ENCODE assay signal across 28 cellular contexts in genomic region chr7:86876132-86876531, GRCh38.
"Had no signal": no experiment of that assay in that cellular context is flagged by ENCODE, and none has a peak within 500 bp of the region (broad histone marks: within the 10 kb centered on the region; RNA-seq: fewer than 3 reads in every experiment).

No MANE protein-coding gene starts in this region.

- H3K9me3 ChIP-seq: suprapubic skin, testis, thoracic aorta, thyroid gland, tibial artery, transverse colon, upper lobe of left lung, upper lobe of right lung, uterus, vagina had no signal

- H3K4me1 ChIP-seq: stomach, suprapubic skin, testis, thyroid gland, tibial artery, tibial nerve, transverse colon, upper lobe of left lung, upper lobe of right lung, uterus, vagina had no signal

- H3K36me3 ChIP-seq: stomach, suprapubic skin, thoracic aorta, thyroid gland, tibial artery, tibial nerve, transverse colon, upper lobe of left lung, upper lobe of right lung, uterus, vagina had no signal

- H3K27ac ChIP-seq: stomach, suprapubic skin, testis, thoracic aorta, thyroid gland, tibial artery, tibial nerve, transverse colon, upper lobe of left lung, upper lobe of right lung, uterus, vagina had no signal

- H3K36me3 Mint-ChIP-seq: stimulated activated effector memory CD8-positive, alpha-beta T cell treated with anti-CD3 and anti-CD28 coated beads, Interleukin-12 subunit alpha, Interleukin-12 subunit beta, amount 100 ng/mL, for 72 hours; stimulated activated naive B cell treated with anti-CD40 and anti-IgM and Interleukin-4, amounts not matched to agents 10 μg/mL and 1 μg/mL and 100 μg/mL, for 72 hours had no signal

- ATAC-seq: stimulated activated effector memory CD8-positive, alpha-beta T cell treated with anti-CD3 and anti-CD28 coated beads, Interleukin-12 subunit alpha, Interleukin-12 subunit beta, amount 100 ng/mL, for 72 hours; stimulated activated memory B cell treated with anti-CD40 and anti-IgM and Interleukin-4, amounts not matched to agents 10 μg/mL and 1 μg/mL and 100 μg/mL, for 72 hours; stimulated activated naive B cell treated with anti-CD40 and anti-IgM and Interleukin-4, amounts not matched to agents 10 μg/mL and 1 μg/mL and 100 μg/mL, for 72 hours; stimulated activated naive CD8-positive, alpha-beta T cell treated with anti-CD3 and anti-CD28 coated beads, Interleukin-15, amount 100 ng/mL, for 72 hours; stimulated activated naive CD8-positive, alpha-beta T cell treated with anti-CD3 and anti-CD28 coated beads, Interleukin-15, Interleukin-2, amounts not matched to agents 100 U/mL and 50 U/mL, for 24 hours; upper lobe of right lung had no signal

- H3K27me3 Mint-ChIP-seq: stimulated activated memory B cell treated with anti-CD40 and anti-IgM and Interleukin-4, amounts not matched to agents 10 μg/mL and 1 μg/mL and 100 μg/mL, for 72 hours; stimulated activated naive B cell treated with anti-CD40 and anti-IgM and Interleukin-4, amounts not matched to agents 10 μg/mL and 1 μg/mL and 100 μg/mL, for 72 hours; stimulated activated naive CD8-positive, alpha-beta T cell treated with anti-CD3 and anti-CD28 coated beads, Interleukin-15, amount 100 ng/mL, for 72 hours; stimulated activated naive CD8-positive, alpha-beta T cell treated with anti-CD3 and anti-CD28 coated beads, Interleukin-15, Interleukin-2, amounts not matched to agents 100 ng/mL and 50 ng/mL, for 24 hours; type B pancreatic cell had no signal

- H3K27me3 ChIP-seq: stomach, suprapubic skin, testis, thyroid gland, tibial artery, tibial nerve, transverse colon, upper lobe of left lung, upper lobe of right lung, uterus, vagina had no signal

- H3K9me3 Mint-ChIP-seq: stimulated activated effector memory CD8-positive, alpha-beta T cell treated with anti-CD3 and anti-CD28 coated beads, Interleukin-12 subunit alpha, Interleukin-12 subunit beta, amount 100 ng/mL, for 72 hours; stimulated activated memory B cell treated with anti-CD40 and anti-IgM and Interleukin-4, amounts not matched to agents 10 μg/mL and 1 μg/mL and 100 μg/mL, for 72 hours; stimulated activated naive CD8-positive, alpha-beta T cell treated with anti-CD3 and anti-CD28 coated beads, Interleukin-15, amount 100 ng/mL, for 72 hours; stimulated activated naive CD8-positive, alpha-beta T cell treated with anti-CD3 and anti-CD28 coated beads, Interleukin-15, Interleukin-2, amounts not matched to agents 100 ng/mL and 50 ng/mL, for 24 hours; type B pancreatic cell had no signal

- H3K4me1 Mint-ChIP-seq: stimulated activated effector memory CD8-positive, alpha-beta T cell treated with anti-CD3 and anti-CD28 coated beads, Interleukin-12 subunit alpha, Interleukin-12 subunit beta, amount 100 ng/mL, for 72 hours; stimulated activated memory B cell treated with anti-CD40 and anti-IgM and Interleukin-4, amounts not matched to agents 10 μg/mL and 1 μg/mL and 100 μg/mL, for 72 hours; stimulated activated naive B cell treated with anti-CD40 and anti-IgM and Interleukin-4, amounts not matched to agents 10 μg/mL and 1 μg/mL and 100 μg/mL, for 72 hours; stimulated activated naive CD8-positive, alpha-beta T cell treated with anti-CD3 and anti-CD28 coated beads, Interleukin-15, amount 100 ng/mL, for 72 hours had no signal

- H3K4me3 ChIP-seq: stomach, suprapubic skin, testis, thoracic aorta, thyroid gland, tibial artery, tibial nerve, transverse colon, upper lobe of left lung, upper lobe of right lung, uterus, vagina had no signal

- DNase-seq: stimulated activated CD4-positive, alpha-beta T cell treated with anti-CD3 and anti-CD28 coated beads, Interleukin-2, amount 100 ng/mL, for 48 hours; stimulated activated CD4-positive, alpha-beta T cell treated with anti-CD3 and anti-CD28 coated beads, Interleukin-4, amount 100 ng/mL, for 1 hour; stimulated activated CD4-positive, alpha-beta T cell treated with anti-CD3 and anti-CD28 coated beads, Interleukin-4, amount 100 ng/mL, for 24 hours; stimulated activated CD4-positive, alpha-beta T cell treated with anti-CD3 and anti-CD28 coated beads, Interleukin-4, amount 100 ng/mL, for 4 hours; stimulated activated CD8-positive, alpha-beta memory T cell treated with anti-CD3 and anti-CD28 coated beads, Interleukin-4, amount 100 ng/mL, for 48 hours; stimulated activated naive B cell treated with anti-CD40 and anti-IgM and Interleukin-4, amounts not matched to agents 10 μg/mL and 1 μg/mL and 100 μg/mL, for 72 hours; stimulated activated naive CD4-positive, alpha-beta T cell; stimulated activated naive CD4-positive, alpha-beta T cell treated with Interleukin-2 at 50 U/mL for 16 hours; stimulated activated naive CD8-positive, alpha-beta T cell treated with anti-CD3 and anti-CD28 coated beads, Interleukin-15, amount 100 ng/mL, for 72 hours; stimulated activated naive CD8-positive, alpha-beta T cell treated with anti-CD3 and anti-CD28 coated beads, Interleukin-15, Interleukin-2, amounts not matched to agents 100 U/mL and 50 U/mL, for 24 hours; stomach; substantia nigra; testis; thyroid gland; tibial artery; transverse colon; trophoblast cell; upper lobe of left lung; upper lobe of right lung; uterus had no signal

- H3K4me3 Mint-ChIP-seq: stimulated activated effector memory CD8-positive, alpha-beta T cell treated with anti-CD3 and anti-CD28 coated beads, Interleukin-12 subunit alpha, Interleukin-12 subunit beta, amount 100 ng/mL, for 72 hours; stimulated activated memory B cell treated with anti-CD40 and anti-IgM and Interleukin-4, amounts not matched to agents 10 μg/mL and 1 μg/mL and 100 μg/mL, for 72 hours; stimulated activated naive B cell treated with anti-CD40 and anti-IgM and Interleukin-4, amounts not matched to agents 10 μg/mL and 1 μg/mL and 100 μg/mL, for 72 hours; stimulated activated naive CD8-positive, alpha-beta T cell treated with anti-CD3 and anti-CD28 coated beads, Interleukin-15, amount 100 ng/mL, for 72 hours; stimulated activated naive CD8-positive, alpha-beta T cell treated with anti-CD3 and anti-CD28 coated beads, Interleukin-15, Interleukin-2, amounts not matched to agents 100 ng/mL and 50 ng/mL, for 24 hours; type B pancreatic cell had no signal

- H3K27ac Mint-ChIP-seq: stimulated activated effector memory CD8-positive, alpha-beta T cell treated with anti-CD3 and anti-CD28 coated beads, Interleukin-12 subunit alpha, Interleukin-12 subunit beta, amount 100 ng/mL, for 72 hours; stimulated activated memory B cell treated with anti-CD40 and anti-IgM and Interleukin-4, amounts not matched to agents 10 μg/mL and 1 μg/mL and 100 μg/mL, for 72 hours; stimulated activated naive B cell treated with anti-CD40 and anti-IgM and Interleukin-4, amounts not matched to agents 10 μg/mL and 1 μg/mL and 100 μg/mL, for 72 hours; stimulated activated naive CD8-positive, alpha-beta T cell treated with anti-CD3 and anti-CD28 coated beads, Interleukin-15, amount 100 ng/mL, for 72 hours; stimulated activated naive CD8-positive, alpha-beta T cell treated with anti-CD3 and anti-CD28 coated beads, Interleukin-15, Interleukin-2, amounts not matched to agents 100 ng/mL and 50 ng/mL, for 24 hours; type B pancreatic cell had no signal
